13 cellular contexts compared by ENCODE assay signal in the genomic region with DNA sequence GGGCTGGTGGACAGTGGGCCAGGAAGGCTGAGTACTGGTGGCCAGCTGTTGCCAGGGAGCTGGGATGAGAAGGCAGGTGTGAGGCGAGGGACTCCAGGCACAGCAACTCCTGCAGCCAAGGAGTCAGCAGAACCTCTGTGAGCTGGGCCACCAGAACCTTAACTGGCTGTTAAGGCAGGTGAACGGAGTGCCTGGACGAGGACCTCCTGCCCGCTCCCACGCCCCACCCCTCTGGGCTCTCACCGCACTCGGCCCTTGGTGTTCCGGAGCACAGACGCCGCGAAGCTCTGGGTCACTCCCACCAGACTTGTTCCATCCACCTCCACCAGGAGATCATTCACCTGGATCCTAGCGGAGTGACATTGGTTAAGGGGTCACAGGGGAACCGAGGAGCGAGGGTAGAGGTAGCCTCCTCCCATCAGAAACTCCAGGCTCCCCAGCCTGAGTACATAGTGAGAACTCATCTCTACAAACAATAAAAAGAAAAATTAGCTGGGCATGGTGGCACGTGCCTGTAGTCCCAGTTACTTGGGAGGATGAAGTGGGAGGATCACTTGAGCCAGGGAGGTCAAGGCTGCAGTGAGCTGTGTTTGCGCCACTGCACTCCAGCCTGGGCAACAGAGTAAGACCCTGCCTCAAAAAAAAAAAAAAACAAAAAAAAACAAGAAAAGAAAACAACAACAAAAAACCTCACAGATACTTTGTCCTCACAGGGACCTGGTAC. TPM values are rescaled to one million over a fixed set of nuclear protein-coding genes. Genes with fewer than 3 reads are reported as not detected.
A peak's percentile ranks its signal among the peaks of the same experiment; 100 is the strongest.
DNase-seq lines count a peak whose midpoint lies in the region; ATAC-seq, FAIRE-seq and TF ChIP-seq lines count a peak whose summit lies in the region.
"Had no signal": no experiment of that assay in that cellular context is flagged by ENCODE, and none has a peak within 500 bp of the region (broad histone marks: within the 10 kb centered on the region; RNA-seq: fewer than 3 reads in every experiment).

No MANE protein-coding gene starts in this region.

- no peak overlapping the region for H3K4me3 Mint-ChIP-seq in activated CD4-positive, alpha-beta T cell treated with anti-CD3 and anti-CD28 coated beads for 36 hours

- DNase-seq in activated CD4-positive, alpha-beta T cell treated with anti-CD3 and anti-CD28 coated beads for 36 hours = no peak
- no peak for DNase-seq in activated CD4-positive, alpha-beta T cell treated with anti-CD3 and anti-CD28 coated beads, Interleukin-2, amount 50 U/mL, for 1 hour
- no peak for DNase-seq in RWPE1 (ENCODE audit: low spot score)
- no peak for DNase-seq in H1 (ENCODE audit: low read depth in 1 of 2, low spot score in 2 of 2)
- no peak for DNase-seq in trophoblast cell
- DNase-seq in GM19240 (ENCODE audit: insufficient read length, low spot score) = no peak
- DNase-seq: kidney glomerular epithelial cell had no signal

- no peak overlapping the region for H4K12ac ChIP-seq in trophoblast cell (ENCODE audit: low read depth, low read length)

- H3K14ac ChIP-seq in H1 (ENCODE audit: insufficient read length) = no peak overlapping the region
- no peak overlapping the region for H3K14ac ChIP-seq in trophoblast cell (ENCODE audit: low read length)

- TF ChIP-seq CTCF in RWPE1 (conservative IDR thresholded peaks at IDR 0.05; ENCODE audit: low read depth) = no peak
- TF ChIP-seq CTCF in H1 (IDR thresholded peaks at IDR 0.05; ENCODE audit: control extremely low read depth in 1 of 3, insufficient read depth in 1 of 3, low read depth in 1 of 3, low read length in 3 of 3) = no peak

- no peaks in the 10 kb centered on the region; the same call in 1 of the 2 replicates for H3K23me2 ChIP-seq in H1 (ENCODE audit: low read depth, low read length)

- no peak overlapping the region for H4K91ac ChIP-seq in H1 (replicated peaks; ENCODE audit: insufficient read length, low read length)
- no peak overlapping the region for H4K91ac ChIP-seq in trophoblast cell (ENCODE audit: low read depth, low read length)

- TF ChIP-seq EP300 in H1 (IDR thresholded peaks at IDR 0.05; ENCODE audit: borderline replicate concordance in 1 of 2, low read depth in 2 of 2, low read length in 2 of 2) = no peak

- H2BK20ac ChIP-seq in H1 (ENCODE audit: low read length) = no peak overlapping the region

- no peaks in the 10 kb centered on the region for H3K9me3 Mint-ChIP-seq in activated CD4-positive, alpha-beta T cell treated with anti-CD3 and anti-CD28 coated beads for 36 hours (ENCODE audit: low read depth)

- H3K18ac ChIP-seq in H1 (ENCODE audit: extremely low read depth, low read length) (no peak overlapping the region), trophoblast cell (ENCODE audit: low read length) (no peak overlapping the region)

- H2BK5ac ChIP-seq in H1 (ENCODE audit: low read depth, low read length) (no peak overlapping the region), trophoblast cell (ENCODE audit: low read depth, low read length, poor library complexity) (no peak overlapping the region)

- no peak overlapping the region for H4K5ac ChIP-seq in H1 (ENCODE audit: insufficient read length, low read depth, low read length)

- H3K23ac ChIP-seq in H1 (ENCODE audit: insufficient read length) = no peak overlapping the region
- no peak overlapping the region for H3K23ac ChIP-seq in trophoblast cell (ENCODE audit: low read length)

- no peak overlapping the region for H4K8ac ChIP-seq in H1 (ENCODE audit: extremely low read depth, insufficient read depth, low read length)
- no peak overlapping the region for H4K8ac ChIP-seq in trophoblast cell (ENCODE audit: low read depth, low read length)

- H3K79me1 ChIP-seq in H1 (ENCODE audit: low read depth, low read length) (no peaks in the 10 kb centered on the region), trophoblast cell (ENCODE audit: low read length) (no peaks in the 10 kb centered on the region)

- H3K79me2 ChIP-seq in H1 (ENCODE audit: control insufficient read depth in 1 of 2, insufficient read depth in 2 of 2, low read length in 2 of 2) (no peaks in the 10 kb centered on the region; a peak in 1 of 4 replicates), trophoblast cell (ENCODE audit: control insufficient read depth, insufficient read depth, low read length, poor library complexity) (no peaks in the 10 kb centered on the region)

- intact Hi-C loops in activated CD4-positive, alpha-beta T cell treated with anti-CD3 and anti-CD28 coated beads for 36 hours (cut with DNase I, micrococcal nuclease) = no loop called here

- H2AFZ ChIP-seq in H1 (ENCODE audit: low read length) (no peak overlapping the region), trophoblast cell (ENCODE audit: insufficient read depth, low read length, poor library complexity) (no peak overlapping the region)

- H3K27me3 Mint-ChIP-seq in activated CD4-positive, alpha-beta T cell treated with anti-CD3 and anti-CD28 coated beads for 36 hours = no peaks in the 10 kb centered on the region

- H2BK15ac ChIP-seq in H1 (ENCODE audit: low read length) = 0 out of 2 replicates have a peak overlapping the region, but pooled peaks have one; percentile 16

- peak overlapping the region; percentile 85 for H3K27ac Mint-ChIP-seq in activated CD4-positive, alpha-beta T cell treated with anti-CD3 and anti-CD28 coated beads for 36 hours

- H3K27me3 ChIP-seq in H1 (replicated peaks in 1 of 4; ENCODE audit: control insufficient read depth in 3 of 4, extremely low read depth in 1 of 4, insufficient read depth in 3 of 4, low read length in 3 of 4) (no peaks in the 10 kb centered on the region), trophoblast cell (ENCODE audit: insufficient read depth, low read length) (no peaks in the 10 kb centered on the region)

- H3K4me1 Mint-ChIP-seq in activated CD4-positive, alpha-beta T cell treated with anti-CD3 and anti-CD28 coated beads for 36 hours = peaks cover 60% of the 10 kb centered on the region

- H2AK5ac ChIP-seq in H1 (ENCODE audit: low read depth, low read length) (no peak overlapping the region), trophoblast cell (ENCODE audit: low read length) (no peak overlapping the region)

- peak overlapping the region; percentile 98 for H3K27ac ChIP-seq in RWPE1
- H3K27ac ChIP-seq in H1 (ENCODE audit: low read depth, low read length) = no peak overlapping the region; the same call in 1 of the 2 replicates
- no peak overlapping the region for H3K27ac ChIP-seq in trophoblast cell (ENCODE audit: low read depth, low read length)
- H3K27ac ChIP-seq: HL-60 had no signal

- H3K9me3 ChIP-seq in H1 (ENCODE audit: insufficient read depth in 2 of 2, low read depth in 1 of 2, low read length in 1 of 2) (no peaks in the 10 kb centered on the region), trophoblast cell (ENCODE audit: insufficient read depth, low read depth, low read length) (peaks cover 3% of the 10 kb centered on the region)

- 90% methylated on average over 15 of the region's 16 CpGs; no CpG with 5 or more reads in 1 of the 2 experiments for WGBS in H1 (ENCODE audit: extremely low coverage in 1 of 2, insufficient coverage in 1 of 2, insufficient read length in 1 of 2, insufficient replicate concordance in 2 of 2, low coverage in 1 of 2, low lambda C conversion rate in 2 of 2, missing lambda C conversion rate in 1 of 2), 2 experiments
- WGBS in trophoblast cell (ENCODE audit: extremely low coverage, insufficient coverage, insufficient read length) = no CpG with 5 or more reads among the region's 16 CpGs

- H3K9ac ChIP-seq in H1 (replicated peaks in 1 of 4; ENCODE audit: extremely low read depth in 1 of 4, low read depth in 3 of 4, low read length in 3 of 4) (no peak overlapping the region), trophoblast cell (ENCODE audit: low read length) (no peak overlapping the region)

- H3K4me1 ChIP-seq in H1 (replicated peaks in 1 of 4; ENCODE audit: control insufficient read depth in 3 of 4, insufficient read depth in 4 of 4, low read length in 3 of 4) (peaks cover 0 to 9% (median under 1%) of the 10 kb centered on the region in 4 experiments; a peak in 3 of 7 replicates), trophoblast cell (ENCODE audit: control insufficient read depth in 1 of 2, insufficient read depth in 2 of 2, low read length in 2 of 2) (peaks cover 0 to 2% of the 10 kb centered on the region in 2 experiments)

- POLR2A ChIA-PET in activated CD4-positive, alpha-beta T cell treated with anti-CD3 and anti-CD28 coated beads for 36 hours (lab: Charles Lee) = no interaction called here
- POLR2A ChIA-PET in RWPE1 (lab: Yijun Ruan, JAX; ENCODE audit: low non-redundant PET) (no interaction called here), H1 (lab: Charles Lee; ENCODE audit: partially characterized antibody) (interaction anchor here (1.1 to 1.2 kb wide), 2 partner anchors 10 to 30 kb away, joined by 3 to 4 read pairs; no protein-coding TSS in a partner anchor)

- no peak overlapping the region for H3K56ac ChIP-seq in H1 (replicated peaks; ENCODE audit: insufficient read length, low read depth, low read length)

- H2BK12ac ChIP-seq in H1 (ENCODE audit: low read depth, low read length) (no peak overlapping the region; the same call in 1 of the 2 replicates), trophoblast cell (ENCODE audit: low read length) (no peak overlapping the region)

- H3K4ac ChIP-seq in H1 (replicated peaks; ENCODE audit: insufficient read length, low read depth, low read length) (no peak overlapping the region), trophoblast cell (ENCODE audit: low read depth, low read length) (no peak overlapping the region)

- no peak for ATAC-seq in activated CD4-positive, alpha-beta T cell treated with anti-CD3 and anti-CD28 coated beads for 36 hours
- ATAC-seq in GM19463 (IDR thresholded peaks at IDR 0.05; ENCODE audit: unreplicated experiment) (no peak), GM21423 (IDR thresholded peaks at IDR 0.05; ENCODE audit: unreplicated experiment) (no peak)

- peaks cover 6 to 9% of the 10 kb centered on the region in 2 experiments for H4K20me1 ChIP-seq in H1 (replicated peaks in 1 of 2; ENCODE audit: control insufficient read depth in 1 of 2, insufficient read depth in 2 of 2, low read length in 2 of 2)

- no peak for TF ChIP-seq RAD21 in H1 (IDR thresholded peaks at IDR 0.05 in 1 of 2, conservative IDR thresholded peaks at IDR 0.05 in 1 of 2; ENCODE audit: low read depth in 2 of 2, low read length in 2 of 2)

- no peak for FAIRE-seq in H1 (lab: Jason Lieb, UNC)
- FAIRE-seq: D721Med, frontal cortex had no signal

- no peak overlapping the region for H3K4me2 ChIP-seq in H1 (ENCODE audit: insufficient read depth in 1 of 2, low read depth in 2 of 2, low read length in 2 of 2)
- no peak overlapping the region for H3K4me2 ChIP-seq in trophoblast cell (ENCODE audit: low read length)

- H3K36me3 ChIP-seq in H1 (ENCODE audit: control insufficient read depth in 2 of 4, insufficient read depth in 4 of 4, low read length in 3 of 4) (peaks cover 3 to 19% (median 12%) of the 10 kb centered on the region in 4 experiments; a peak in 5 of 8 replicates), trophoblast cell (ENCODE audit: control insufficient read depth in 1 of 2, insufficient read depth in 2 of 2, low read length in 2 of 2) (peaks cover 92% of the 10 kb centered on the region in 2 experiments)

- TF ChIP-seq POLR2A in H1 (IDR thresholded peaks at IDR 0.05; ENCODE audit: control extremely low read depth in 1 of 2, low read depth in 2 of 2, low read length in 2 of 2) = no peak

- CTCF ChIA-PET in activated CD4-positive, alpha-beta T cell treated with anti-CD3 and anti-CD28 coated beads for 36 hours (lab: Charles Lee) = interaction anchor here (0.6 to 3.3 kb wide), 10 partner anchors 9 to 265 kb away, joined by 3 to 22 read pairs (median 4); no protein-coding TSS in a partner anchor
- CTCF ChIA-PET in RWPE1 (lab: Yijun Ruan, JAX) = interaction anchor here (0.6 to 1.2 kb wide), 4 partner anchors 16 to 317 kb away, joined by 3 read pairs; no protein-coding TSS in a partner anchor
- CTCF ChIA-PET in H1 (lab: Charles Lee; ENCODE audit: partially characterized antibody) = interaction anchor here (0.8 to 21.6 kb wide), 13 partner anchors 5 to 156 kb away, joined by 3 to 299 read pairs (median 12); partner anchors contain the start of genes PDK2, PPP1R9B and SAMD14

- H3K36me3 Mint-ChIP-seq in activated CD4-positive, alpha-beta T cell treated with anti-CD3 and anti-CD28 coated beads for 36 hours (ENCODE audit: low read depth) = peaks cover 84% of the 10 kb centered on the region

- H3K4me3 ChIP-seq in H1 (ENCODE audit: extremely low read depth in 1 of 4, insufficient read depth in 2 of 4, low read depth in 3 of 4, low read length in 4 of 4) = no peak overlapping the region
- H3K4me3 ChIP-seq in trophoblast cell (ENCODE audit: low read depth, low read length) = peak overlapping the region; percentile 34

- no peak overlapping the region for H2BK120ac ChIP-seq in H1 (replicated peaks; ENCODE audit: low read depth, low read length)
- no peak overlapping the region for H2BK120ac ChIP-seq in trophoblast cell (ENCODE audit: insufficient read depth, low read length, poor library complexity)

RNA-seq across cellular contexts. Expression of gene PPP1R9B, which starts 9.3 kb away (rescaled TPM):
- 10 to 100 TPM; 61.1 to 64.0 TPM for total RNA-seq in activated CD4-positive, alpha-beta T cell treated with anti-CD3 and anti-CD28 coated beads for 36 hours
- 13.1 and 14.1 TPM in 2 replicates for total RNA-seq in H1 (2021; fragmentation: NEBNext Ultra II Directional; extraction: Animal tissue kit (Norgen Biotek cat#: 25700))
- polyA plus RNA-seq in H1 (2011; rRNA removed) = 5.2 and 6.1 TPM in 2 replicates
- 6.2 TPM for polyA plus RNA-seq in H1 (2011; cell fraction: cytosol; rRNA removed)
- 11.6 TPM for polyA plus RNA-seq in H1 (2011; cell fraction: nucleus; rRNA removed)
- polyA plus RNA-seq in H1 (2012, experiment 1 of 2) = 13.3 to 16.7 TPM (median 15.0 TPM) in 4 replicates
- 9.9 TPM for polyA plus RNA-seq in H1 (2012, experiment 2 of 2)
- polyA plus RNA-seq in H1 (2013, experiment 1 of 2) = 6.4 TPM
- polyA plus RNA-seq in H1 (2013, experiment 2 of 2) = 6.6 TPM
- 3.9 and 6.5 TPM in 2 replicates for polyA minus RNA-seq in H1 (2011; rRNA and poly(A)+ RNA removed)
- 7.4 TPM for polyA minus RNA-seq in H1 (2011; cell fraction: cytosol; rRNA and poly(A)+ RNA removed)
- polyA minus RNA-seq in H1 (2011; cell fraction: nucleus; rRNA and poly(A)+ RNA removed) = 6.0 TPM
- polyA plus RNA-seq in trophoblast cell (2013) = 23.2 and 23.4 TPM in 2 replicates

RNA-seq across cellular contexts. Expression of gene SAMD14, which starts 11.2 kb away (rescaled TPM):
- 1 to 10 TPM in 1 of 2 experiments, under 1 TPM in 1; 0.77 to 1.1 TPM for total RNA-seq in activated CD4-positive, alpha-beta T cell treated with anti-CD3 and anti-CD28 coated beads for 36 hours
- total RNA-seq in H1 (2021; fragmentation: NEBNext Ultra II Directional; extraction: Animal tissue kit (Norgen Biotek cat#: 25700)) = 5.8 and 5.9 TPM in 2 replicates
- polyA plus RNA-seq in H1 (2011; rRNA removed) = 5.2 and 5.7 TPM in 2 replicates
- polyA plus RNA-seq in H1 (2011; cell fraction: cytosol; rRNA removed) = 3.9 TPM
- 12.4 TPM for polyA plus RNA-seq in H1 (2011; cell fraction: nucleus; rRNA removed)
- 6.3 to 11.5 TPM (median 8.1 TPM) in 4 replicates for polyA plus RNA-seq in H1 (2012, experiment 1 of 2)
- polyA plus RNA-seq in H1 (2012, experiment 2 of 2) = 3.9 TPM
- polyA plus RNA-seq in H1 (2013, experiment 1 of 2) = 3.4 TPM
- 3.4 TPM for polyA plus RNA-seq in H1 (2013, experiment 2 of 2)
- 2.6 and 3.1 TPM in 2 replicates for polyA minus RNA-seq in H1 (2011; rRNA and poly(A)+ RNA removed)
- 2.9 TPM for polyA minus RNA-seq in H1 (2011; cell fraction: cytosol; rRNA and poly(A)+ RNA removed)
- polyA minus RNA-seq in H1 (2011; cell fraction: nucleus; rRNA and poly(A)+ RNA removed) = 4.2 TPM
- polyA plus RNA-seq in trophoblast cell (2013) = 6.9 and 7.4 TPM in 2 replicates

RNA-seq across cellular contexts. Expression of gene SGCA, which starts 24.6 kb away (rescaled TPM):
- total RNA-seq in activated CD4-positive, alpha-beta T cell treated with anti-CD3 and anti-CD28 coated beads for 36 hours = under 1 TPM in 1 of 2 experiments, not detected in 1; 0.26 TPM
- not detected in 2 replicates for total RNA-seq in H1 (2021; fragmentation: NEBNext Ultra II Directional; extraction: Animal tissue kit (Norgen Biotek cat#: 25700))
- polyA plus RNA-seq in H1 (2011; rRNA removed) = 0.12 and 0.36 TPM in 2 replicates
- 0.18 TPM for polyA plus RNA-seq in H1 (2011; cell fraction: cytosol; rRNA removed)
- polyA plus RNA-seq in H1 (2011; cell fraction: nucleus; rRNA removed) = 0.27 TPM
- 0.31 to 0.65 TPM in 2 of 4 replicates, not detected in the others for polyA plus RNA-seq in H1 (2012, experiment 1 of 2)
- polyA plus RNA-seq in H1 (2012, experiment 2 of 2) = 0.43 TPM
- polyA plus RNA-seq in H1 (2013, experiment 1 of 2) = 0.36 TPM
- 0.33 TPM for polyA plus RNA-seq in H1 (2013, experiment 2 of 2)
- polyA minus RNA-seq in H1 (2011; rRNA and poly(A)+ RNA removed) = not detected in 2 replicates
- polyA minus RNA-seq in H1 (2011; cell fraction: cytosol; rRNA and poly(A)+ RNA removed) = not detected
- not detected for polyA minus RNA-seq in H1 (2011; cell fraction: nucleus; rRNA and poly(A)+ RNA removed)
- polyA plus RNA-seq in trophoblast cell (2013) = not detected in 2 replicates
- total RNA-seq: frontal cortex, M059J had no signal

RNA-seq across cellular contexts. Expression of gene PDK2, which starts 46.0 kb away (rescaled TPM):
- 10 to 100 TPM in 1 of 2 experiments, 1 to 10 TPM in 1; 9.8 to 16.2 TPM for total RNA-seq in activated CD4-positive, alpha-beta T cell treated with anti-CD3 and anti-CD28 coated beads for 36 hours
- 17.8 and 18.3 TPM in 2 replicates for total RNA-seq in H1 (2021; fragmentation: NEBNext Ultra II Directional; extraction: Animal tissue kit (Norgen Biotek cat#: 25700))
- polyA plus RNA-seq in H1 (2011; rRNA removed) = 121 and 154 TPM in 2 replicates
- polyA plus RNA-seq in H1 (2011; cell fraction: cytosol; rRNA removed) = 49.3 TPM
- polyA plus RNA-seq in H1 (2011; cell fraction: nucleus; rRNA removed) = 74.7 TPM
- 14.5 to 28.8 TPM (median 21.8 TPM) in 4 replicates for polyA plus RNA-seq in H1 (2012, experiment 1 of 2)
- 16.0 TPM for polyA plus RNA-seq in H1 (2012, experiment 2 of 2)
- 17.4 TPM for polyA plus RNA-seq in H1 (2013, experiment 1 of 2)
- polyA plus RNA-seq in H1 (2013, experiment 2 of 2) = 17.7 TPM
- 63.4 and 70.8 TPM in 2 replicates for polyA minus RNA-seq in H1 (2011; rRNA and poly(A)+ RNA removed)
- 22.0 TPM for polyA minus RNA-seq in H1 (2011; cell fraction: cytosol; rRNA and poly(A)+ RNA removed)
- 45.0 TPM for polyA minus RNA-seq in H1 (2011; cell fraction: nucleus; rRNA and poly(A)+ RNA removed)
- polyA plus RNA-seq in trophoblast cell (2013) = 16.1 and 16.2 TPM in 2 replicates
